18 cellular contexts compared by ENCODE assay signal in genomic region chr6:77880501-77880900, GRCh38.
DNase-seq lines count a peak whose midpoint lies in the region; ATAC-seq and TF ChIP-seq lines count a peak whose summit lies in the region.
"Had no signal": no experiment of that assay in that cellular context is flagged by ENCODE, and none has a peak within 500 bp of the region (broad histone marks: within the 10 kb centered on the region; RNA-seq: fewer than 3 reads in every experiment).

No MANE protein-coding gene starts in this region.

- H3K4me3 ChIP-seq in adipocyte (ENCODE audit: low read length) (no peak overlapping the region), fibroblast of mammary gland (ENCODE audit: control insufficient read depth, low read depth, low read length) (no peak overlapping the region)
- H3K4me3 ChIP-seq: gastrocnemius medialis, tibial artery had no signal

- no peaks in the 10 kb centered on the region for H3K36me3 ChIP-seq in adipocyte (ENCODE audit: control insufficient read depth, insufficient read depth, low read length, severe bottlenecking)
- H3K36me3 ChIP-seq: gastrocnemius medialis, tibial artery had no signal

- intact Hi-C loops in sciatic nerve (cut with DNase I) = no loop called here

- peak; percentile 33 for DNase-seq in HS-27A (ENCODE audit: low read depth)
- DNase-seq in adipocyte (ENCODE audit: low read depth) = peak; percentile 1
- peak; percentile 34 for DNase-seq in fibroblast of mammary gland (ENCODE audit: low read depth)
- DNase-seq in sciatic nerve (ENCODE audit: low spot score) = no peak
- no peak for DNase-seq in MV-4-11 (lab: John Stamatoyannopoulos, UW)
- DNase-seq in midbrain (lab: John Stamatoyannopoulos, UW) = no peak
- no peak for DNase-seq in DMS114 treated with DMSO at 0.1 percent for 48 hours (lab: John Stamatoyannopoulos, UW; ENCODE audit: unreplicated experiment)
- DNase-seq: activated CD4-positive, alpha-beta T cell treated with anti-CD3 and anti-CD28 coated beads for 48 hours; activated CD8-positive, alpha-beta memory T cell treated with anti-CD3 and anti-CD28 coated beads, Interleukin-2, amount 10 ng/mL, durations not matched to agents 7 days and 5 days; CD8-positive, alpha-beta memory T cell; DMS79 treated with DMSO at 0.1 percent for 48 hours; gastrocnemius medialis; NCI-H187; NCI-H69; posterior cingulate gyrus; Right ventricle myocardium superior; stimulated activated naive CD4-positive, alpha-beta T cell treated with Interleukin-2 at 50 U/mL for 16 hours; tibial artery had no signal

- H3K27me3 ChIP-seq in adipocyte (replicated peaks; ENCODE audit: control insufficient read depth, insufficient read depth, low read length) = no peaks in the 10 kb centered on the region
- H3K27me3 ChIP-seq: gastrocnemius medialis, tibial artery had no signal

- TF ChIP-seq CTCF in fibroblast of mammary gland (conservative IDR thresholded peaks at IDR 0.05; ENCODE audit: control insufficient read depth, insufficient read depth, low read depth, low read length) = no peak

- ATAC-seq in sciatic nerve = peak; percentile 59
- ATAC-seq: activated CD8-positive, alpha-beta memory T cell treated with anti-CD3 and anti-CD28 coated beads, Interleukin-2, amount 10 ng/mL, durations not matched to agents 7 days and 5 days; gastrocnemius medialis had no signal

- no peaks in the 10 kb centered on the region for H3K4me1 ChIP-seq in adipocyte (ENCODE audit: control insufficient read depth, insufficient read depth, low read length)
- H3K4me1 ChIP-seq: gastrocnemius medialis, tibial artery had no signal

- H3K9ac ChIP-seq in adipocyte (ENCODE audit: low read length) = no peak overlapping the region

- no peaks in the 10 kb centered on the region for H3K9me3 ChIP-seq in adipocyte (ENCODE audit: control insufficient read depth, low read length)
- H3K9me3 ChIP-seq: gastrocnemius medialis had no signal

Comparison
In these comparisons a context has a peak if more than half of its experiments do, and no peak if none do; other contexts are left out.
1. DNase-seq: peak in HS-27A (single experiment), adipocyte (single experiment) and fibroblast of mammary gland (single experiment); none in sciatic nerve (single experiment), MV-4-11 (single experiment), midbrain (single experiment) and DMS114 treated with DMSO at 0.1 percent for 48 hours (single experiment).